In the genomic region with DNA sequence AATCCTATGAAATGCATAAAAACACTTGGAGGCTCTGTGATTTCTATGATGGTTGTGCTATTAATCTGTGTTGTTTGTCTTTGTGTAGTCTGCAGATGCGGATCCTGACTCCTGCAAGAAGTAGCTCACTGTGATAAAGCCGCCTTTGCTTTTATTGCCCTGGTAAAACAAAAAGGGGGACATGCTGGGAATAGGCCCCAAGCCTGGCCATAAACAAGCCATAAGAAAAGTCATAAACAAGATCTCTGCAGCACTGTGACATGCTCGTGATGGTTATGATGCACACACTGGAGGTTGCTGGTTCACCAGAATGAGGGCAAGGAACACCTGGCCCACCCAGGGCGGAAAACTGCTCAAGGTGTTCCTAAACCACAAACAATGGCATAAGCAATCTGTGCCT, we compare ENCODE assay signal across 11 cellular contexts. TPM values are rescaled to one million over a fixed set of nuclear protein-coding genes. Genes with fewer than 3 reads are reported as not detected.
"Had no signal": no experiment of that assay in that cellular context is flagged by ENCODE, and none has a peak within 500 bp of the region (broad histone marks: within the 10 kb centered on the region; RNA-seq: fewer than 3 reads in every experiment).

No MANE protein-coding gene starts in this region.

- H3K27ac ChIP-seq: GM23248 had no signal

- H3K4me3 ChIP-seq: GM23248, GM23338, HAP-1 had no signal

- H3K4me1 ChIP-seq: HAP-1 had no signal

- H3K9ac ChIP-seq: GM23248 had no signal

- DNase-seq: GM23248, GOT3, H7, H9, HCEC 1CT, HFFc6 had no signal

- FAIRE-seq: H1, H54 had no signal

- H2AFZ ChIP-seq: GM23248, GM23338 had no signal

- ATAC-seq: GM23338, HCT116 had no signal

- H3K4me2 ChIP-seq: GM23338 had no signal

- H3K36me3 ChIP-seq: HAP-1 had no signal

RNA-seq across cellular contexts. Expression of a gene that starts 36.5 kb away (rescaled TPM):
- total RNA-seq: H1, H7, H9 had no signal
- polyA plus RNA-seq: GM23338 had no signal
